In the genomic region with DNA sequence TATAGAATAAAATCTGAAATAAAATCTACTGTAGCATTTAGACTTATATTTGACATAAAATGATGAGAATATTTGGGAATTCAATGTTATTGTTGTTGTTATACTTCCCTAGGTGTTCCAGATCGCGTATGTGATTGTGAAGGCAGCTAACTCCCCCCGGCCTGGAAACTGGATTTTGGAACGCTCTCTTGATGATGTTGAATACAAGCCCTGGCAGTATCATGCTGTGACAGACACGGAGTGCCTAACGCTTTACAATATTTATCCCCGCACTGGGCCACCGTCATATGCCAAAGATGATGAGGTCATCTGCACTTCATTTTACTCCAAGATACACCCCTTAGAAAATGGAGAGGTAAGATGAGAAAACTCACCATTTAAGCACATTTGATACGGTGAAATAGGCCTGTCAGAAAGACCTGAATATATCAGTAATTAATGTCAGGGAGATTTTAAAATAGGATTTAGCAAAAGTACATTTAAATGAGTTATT, we compare ENCODE assay signal across 21 cellular contexts.
A peak's percentile ranks its signal among the peaks of the same experiment; 100 is the strongest.
DNase-seq lines count a peak whose midpoint lies in the region; ATAC-seq, FAIRE-seq and TF ChIP-seq lines count a peak whose summit lies in the region.
"Had no signal": no experiment of that assay in that cellular context is flagged by ENCODE, and none has a peak within 500 bp of the region (broad histone marks: within the 10 kb centered on the region; RNA-seq: fewer than 3 reads in every experiment).

No MANE protein-coding gene starts in this region.

- H3K27ac ChIP-seq in HepG2 (ENCODE audit: extremely low read length, insufficient read depth, low read length) (no peak overlapping the region), right lobe of liver (no peak overlapping the region), gastrocnemius medialis (peak overlapping the region in 3 of 4 donors; percentile 2 to 11 (median 5)), RWPE1 (no peak overlapping the region)
- H3K27ac ChIP-seq: BLaER1, C4-2B had no signal

- H3K27me3 ChIP-seq in HepG2 (ENCODE audit: control insufficient read depth in 1 of 2, insufficient read depth in 2 of 2, low read length in 2 of 2) (no peaks in the 10 kb centered on the region; a peak in 1 of 5 replicates), right lobe of liver (no peaks in the 10 kb centered on the region), gastrocnemius medialis (no peaks in the 10 kb centered on the region)
- H3K27me3 ChIP-seq: BLaER1 had no signal

- H3K27ac Mint-ChIP-seq in T-helper 17 cell: peak overlapping the region; percentile 32
- no peak overlapping the region for H3K27ac Mint-ChIP-seq in activated naive CD8-positive, alpha-beta T cell treated with anti-CD3 and anti-CD28 coated beads for 36 hours
- H3K27ac Mint-ChIP-seq: B cell; CD4-positive, CD25-positive, alpha-beta regulatory T cell; CD8-positive, alpha-beta T cell had no signal

- H3K9ac ChIP-seq in HepG2 (ENCODE audit: insufficient read depth, low read depth, low read length): no peak overlapping the region
- H3K9ac ChIP-seq: BLaER1 had no signal

- TF ChIP-seq CTCF in HepG2 (CRISPR knock-in tag; IDR thresholded peaks at IDR 0.05): no peak
- no peak for TF ChIP-seq CTCF in right lobe of liver (IDR thresholded peaks at IDR 0.05)
- no peak for TF ChIP-seq CTCF in gastrocnemius medialis (IDR thresholded peaks at IDR 0.05 in 4 of 5, conservative IDR thresholded peaks at IDR 0.05 in 1 of 5)
- TF ChIP-seq CTCF in RWPE1 (conservative IDR thresholded peaks at IDR 0.05; ENCODE audit: low read depth): no peak

- H3K36me3 ChIP-seq in HepG2 (replicated peaks in 1 of 2; ENCODE audit: control insufficient read depth in 1 of 2, insufficient read depth in 2 of 2, low read length in 2 of 2): no peaks in the 10 kb centered on the region
- no peaks in the 10 kb centered on the region for H3K36me3 ChIP-seq in right lobe of liver
- H3K36me3 ChIP-seq in gastrocnemius medialis: no peaks in the 10 kb centered on the region
- H3K36me3 ChIP-seq: BLaER1, HAP-1 had no signal

- no peaks in the 10 kb centered on the region for H4K20me1 ChIP-seq in HepG2 (ENCODE audit: insufficient read depth, low read length)
- H4K20me1 ChIP-seq: BLaER1 had no signal

- H3K36me3 Mint-ChIP-seq in T-helper 17 cell (ENCODE audit: low read depth): no peaks in the 10 kb centered on the region
- H3K36me3 Mint-ChIP-seq in activated naive CD8-positive, alpha-beta T cell treated with anti-CD3 and anti-CD28 coated beads for 36 hours: no peaks in the 10 kb centered on the region
- H3K36me3 Mint-ChIP-seq: CD4-positive, CD25-positive, alpha-beta regulatory T cell; CD8-positive, alpha-beta T cell had no signal

- H3K9me3 ChIP-seq in HepG2 (ENCODE audit: low read length) (no peaks in the 10 kb centered on the region), right lobe of liver (no peaks in the 10 kb centered on the region), T-helper 17 cell (ENCODE audit: control insufficient read depth, low read length, poor library complexity, severe bottlenecking) (no peaks in the 10 kb centered on the region), gastrocnemius medialis (no peaks in the 10 kb centered on the region)
- H3K9me3 ChIP-seq: BLaER1, Caco-2, HAP-1 had no signal

- intact Hi-C loops in HepG2 (cut with micrococcal nuclease; ENCODE audit: unreplicated experiment): no loop called here
- intact Hi-C loops in right lobe of liver (cut with DNase I): no loop called here
- intact Hi-C loops in gastrocnemius medialis (cut with DNase I; ENCODE audit: low total_unique reads): no loop called here

- H3K4me3 Mint-ChIP-seq in T-helper 17 cell: no peak overlapping the region
- no peak overlapping the region for H3K4me3 Mint-ChIP-seq in activated naive CD8-positive, alpha-beta T cell treated with anti-CD3 and anti-CD28 coated beads for 36 hours
- H3K4me3 Mint-ChIP-seq: B cell; CD4-positive, CD25-positive, alpha-beta regulatory T cell; CD8-positive, alpha-beta T cell had no signal

- H3K9me3 Mint-ChIP-seq in activated naive CD8-positive, alpha-beta T cell treated with anti-CD3 and anti-CD28 coated beads for 36 hours: no peaks in the 10 kb centered on the region
- H3K9me3 Mint-ChIP-seq: CD4-positive, CD25-positive, alpha-beta regulatory T cell; CD8-positive, alpha-beta T cell had no signal

- H2AFZ ChIP-seq in HepG2 (ENCODE audit: low read length): no peak overlapping the region

- no peak for TF ChIP-seq RAD21 in HepG2 (CRISPR knock-in tag; IDR thresholded peaks at IDR 0.05)

- H3K4me2 ChIP-seq in HepG2 (ENCODE audit: low read depth, low read length): no peak overlapping the region
- H3K4me2 ChIP-seq: BLaER1 had no signal

- no TSS peak for BruUV-seq in HepG2 (replicated peaks; lab: Mats Ljungman, UMichigan)

- no peaks in the 10 kb centered on the region for H3K4me1 Mint-ChIP-seq in T-helper 17 cell
- no peaks in the 10 kb centered on the region for H3K4me1 Mint-ChIP-seq in activated naive CD8-positive, alpha-beta T cell treated with anti-CD3 and anti-CD28 coated beads for 36 hours
- H3K4me1 Mint-ChIP-seq: B cell; CD4-positive, CD25-positive, alpha-beta regulatory T cell had no signal

- TF ChIP-seq EP300 in HepG2 (IDR thresholded peaks at IDR 0.05; ENCODE audit: low read depth in 2 of 2, low read length in 2 of 2): no peak
- no peak for TF ChIP-seq EP300 in HepG2 (CRISPR knock-in tag; IDR thresholded peaks at IDR 0.05; ENCODE audit: borderline replicate concordance)

- TF ChIP-seq POLR2A in HepG2 (IDR thresholded peaks at IDR 0.05; ENCODE audit: insufficient read depth in 1 of 2, low read depth in 2 of 2, low read length in 2 of 2): no peak
- TF ChIP-seq POLR2A in right lobe of liver (IDR thresholded peaks at IDR 0.05): no peak
- TF ChIP-seq POLR2A in gastrocnemius medialis (IDR thresholded peaks at IDR 0.05): no peak

- no peaks in the 10 kb centered on the region for H3K79me2 ChIP-seq in HepG2 (ENCODE audit: insufficient read depth, low read length)

- DNase-seq in HepG2 (ENCODE audit: low spot score) (no peak), right lobe of liver (no peak), T-helper 17 cell (no peak), globus pallidus (ENCODE audit: low spot score) (peak; percentile 79), gastrocnemius medialis (no peak), RWPE1 (ENCODE audit: low spot score) (no peak)
- DNase-seq in activated naive CD8-positive, alpha-beta T cell treated with anti-CD3 and anti-CD28 coated beads for 36 hours: no peak
- DNase-seq in activated CD4-positive, alpha-beta T cell treated with anti-CD3 and anti-CD28 coated beads for 1 hour: no peak
- DNase-seq: Caco-2; CD4-positive, CD25-positive, alpha-beta regulatory T cell; CD8-positive, alpha-beta T cell; DMS153; DND-41; GOT3 had no signal

- H3K4me1 ChIP-seq in HepG2 (ENCODE audit: insufficient read depth, low read length) (no peaks in the 10 kb centered on the region), right lobe of liver (no peaks in the 10 kb centered on the region), gastrocnemius medialis (peaks cover 0 to 11% of the 10 kb centered on the region in 2 donors)
- H3K4me1 ChIP-seq: BLaER1, Caco-2 had no signal

- H3K4me3 ChIP-seq in HepG2 (replicated peaks in 1 of 3; ENCODE audit: insufficient read depth in 1 of 3, low read depth in 2 of 3, low read length in 3 of 3) (no peak overlapping the region), right lobe of liver (no peak overlapping the region), gastrocnemius medialis (no peak overlapping the region)
- H3K4me3 ChIP-seq: BLaER1, HAP-1 had no signal

- in situ Hi-C loops in HepG2 (cut with HindIII; ENCODE audit: extremely low pct_ligation_motif_present, low pct_unique_long_range_greater_than_20kb): no loop called here
- in situ Hi-C loops in gastrocnemius medialis (cut with MboI; ENCODE audit: low sequenced_read_pairs in 4 of 4): no loop called here

- POLR2A ChIA-PET in HepG2 (lab: Yijun Ruan, JAX) (no interaction called here), RWPE1 (lab: Yijun Ruan, JAX; ENCODE audit: low non-redundant PET) (no interaction called here)

- no peak for FAIRE-seq in HepG2 (lab: Jason Lieb, UNC)
- FAIRE-seq: G401.6, GM12892, H54 had no signal

- H3K27me3 Mint-ChIP-seq in T-helper 17 cell: peaks cover 4% of the 10 kb centered on the region
- no peaks in the 10 kb centered on the region for H3K27me3 Mint-ChIP-seq in activated naive CD8-positive, alpha-beta T cell treated with anti-CD3 and anti-CD28 coated beads for 36 hours
- H3K27me3 Mint-ChIP-seq: B cell; CD4-positive, CD25-positive, alpha-beta regulatory T cell had no signal

- ATAC-seq in HepG2 (no peak), right lobe of liver (no peak), T-helper 17 cell (no peak), gastrocnemius medialis (no peak)
- ATAC-seq: CD8-positive, alpha-beta T cell had no signal

- WGBS in HepG2 (ENCODE audit: low lambda C conversion rate): 16% methylated on average over 9 of the region's 9 CpGs
- WGBS in right lobe of liver (ENCODE audit: insufficient coverage, low coverage, low lambda C conversion rate, missing lambda C conversion rate): 63% methylated on average over 9 of the region's 9 CpGs

- CTCF ChIA-PET in HepG2 (lab: Yijun Ruan, JAX; ENCODE audit: low intra/inter-chr PET ratio, low total read pairs): no interaction called here
- CTCF ChIA-PET in RWPE1 (lab: Yijun Ruan, JAX): no interaction called here

TF ChIP-seq in HepG2, 621 proteins besides CTCF, POLR2A, EP300 and RAD21 (continues in another document):
- no peak for TF ChIP-seq NFE2L1 (CRISPR knock-in tag; IDR thresholded peaks at IDR 0.05; ENCODE audit: borderline replicate concordance)
- peak; percentile 75 for TF ChIP-seq ATF7 (IDR thresholded peaks at IDR 0.05)
- no peak for TF ChIP-seq ATF7 (CRISPR knock-in tag; IDR thresholded peaks at IDR 0.05)
- TF ChIP-seq CC2D1A (CRISPR knock-in tag; IDR thresholded peaks at IDR 0.05): no peak
- TF ChIP-seq, protein P1, sequence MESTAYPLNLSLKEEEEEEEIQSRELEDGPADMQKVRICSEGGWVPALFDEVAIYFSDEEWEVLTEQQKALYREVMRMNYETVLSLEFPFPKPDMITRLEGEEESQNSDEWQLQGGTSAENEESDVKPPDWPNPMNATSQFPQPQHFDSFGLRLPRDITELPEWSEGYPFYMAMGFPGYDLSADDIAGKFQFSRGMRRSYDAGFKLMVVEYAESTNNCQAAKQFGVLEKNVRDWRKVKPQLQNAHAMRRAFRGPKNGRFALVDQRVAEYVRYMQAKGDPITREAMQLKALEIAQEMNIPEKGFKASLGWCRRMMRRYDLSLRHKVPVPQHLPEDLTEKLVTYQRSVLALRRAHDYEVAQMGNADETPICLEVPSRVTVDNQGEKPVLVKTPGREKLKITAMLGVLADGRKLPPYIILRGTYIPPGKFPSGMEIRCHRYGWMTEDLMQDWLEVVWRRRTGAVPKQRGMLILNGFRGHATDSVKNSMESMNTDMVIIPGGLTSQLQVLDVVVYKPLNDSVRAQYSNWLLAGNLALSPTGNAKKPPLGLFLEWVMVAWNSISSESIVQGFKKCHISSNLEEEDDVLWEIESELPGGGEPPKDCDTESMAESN (CRISPR knock-in tag; conservative IDR thresholded peaks at IDR 0.05): no peak
- TF ChIP-seq FOXK1 (CRISPR knock-in tag; IDR thresholded peaks at IDR 0.05; ENCODE audit: borderline replicate concordance, low read depth): no peak
- TF ChIP-seq SCMH1 (CRISPR knock-in tag; IDR thresholded peaks at IDR 0.05; ENCODE audit: borderline replicate concordance): no peak
- TF ChIP-seq CREB1 (IDR thresholded peaks at IDR 0.05): peak; percentile 42; the same call in 1 of the 2 replicates
- no peak for TF ChIP-seq CREB1 (CRISPR knock-in tag; IDR thresholded peaks at IDR 0.05)

Comparison
In these comparisons a context has a peak if more than half of its experiments do, and no peak if none do; other contexts are left out.
1. H3K27ac ChIP-seq: peak in gastrocnemius medialis (3 of 4); none in HepG2 (single experiment), right lobe of liver (0 of 3) and RWPE1 (single experiment).